In the genomic region with DNA sequence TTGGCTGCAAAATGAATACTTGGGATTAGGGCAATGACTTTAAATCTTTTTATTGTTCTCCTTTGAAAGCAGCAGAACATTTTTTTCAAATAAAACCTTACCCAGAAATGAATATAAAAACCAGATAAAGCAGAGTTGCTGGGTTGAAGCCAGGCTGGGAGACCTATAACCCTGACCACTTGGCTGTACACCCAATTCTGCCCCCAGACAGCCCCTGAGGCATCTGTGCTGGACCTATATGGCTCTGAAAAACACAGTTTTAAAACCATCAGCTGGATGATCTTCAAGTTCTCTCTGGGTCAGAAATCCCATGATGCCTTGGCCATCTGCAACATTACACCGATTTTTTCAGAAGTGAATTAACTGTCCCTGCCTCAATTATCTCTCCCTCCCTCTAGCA, we compare ENCODE assay signal across 35 cellular contexts. TPM values are rescaled to one million over a fixed set of nuclear protein-coding genes. Genes with fewer than 3 reads are reported as not detected.
"Had no signal": no experiment of that assay in that cellular context is flagged by ENCODE, and none has a peak within 500 bp of the region (broad histone marks: within the 10 kb centered on the region; RNA-seq: fewer than 3 reads in every experiment).

No MANE protein-coding gene starts in this region.

- H3K36me3 ChIP-seq: adrenal gland, breast epithelium, Peyer's patch had no signal

- H3K27me3 ChIP-seq: body of pancreas, Peyer's patch had no signal

- H3K4me1 Mint-ChIP-seq: activated B cell treated with CpG ODN at 0.5 μM for 24 hours; activated CD8-positive, alpha-beta memory T cell treated with anti-CD3 and anti-CD28 coated beads, Interleukin-2, amount 10 ng/mL, durations not matched to agents 7 days and 5 days; activated naive CD4-positive, alpha-beta T cell treated with anti-CD3 and anti-CD28 coated beads, Interleukin-2, amount 50 U/mL, for 24 hours; activated naive CD8-positive, alpha-beta T cell treated with anti-CD3 and anti-CD28 coated beads, Interleukin-2, amount 10 ng/mL, durations not matched to agents 7 days and 5 days had no signal

- ATAC-seq: activated CD8-positive, alpha-beta memory T cell treated with anti-CD3 and anti-CD28 coated beads, Interleukin-2, amount 10 ng/mL, durations not matched to agents 7 days and 5 days; body of pancreas; PC-3 had no signal

- H3K27ac Mint-ChIP-seq: activated B cell treated with CpG ODN at 0.5 μM for 24 hours; activated CD4-positive, alpha-beta memory T cell treated with anti-CD3 and anti-CD28 coated beads for 36 hours; activated CD8-positive, alpha-beta memory T cell treated with anti-CD3 and anti-CD28 coated beads, Interleukin-2, amount 10 ng/mL, durations not matched to agents 7 days and 5 days; activated naive CD8-positive, alpha-beta T cell treated with anti-CD3 and anti-CD28 coated beads, Interleukin-2, amount 10 ng/mL, durations not matched to agents 7 days and 5 days had no signal

- H3K4me3 ChIP-seq: adrenal gland, body of pancreas, breast epithelium, Peyer's patch had no signal

- H3K9me3 ChIP-seq: adrenal gland, body of pancreas, breast epithelium, Peyer's patch had no signal

- H3K4me3 Mint-ChIP-seq: activated B cell treated with CpG ODN at 0.5 μM for 24 hours; activated CD4-positive, alpha-beta memory T cell treated with anti-CD3 and anti-CD28 coated beads for 36 hours; activated CD8-positive, alpha-beta memory T cell treated with anti-CD3 and anti-CD28 coated beads, Interleukin-2, amount 10 ng/mL, durations not matched to agents 7 days and 5 days; activated naive CD4-positive, alpha-beta T cell treated with anti-CD3 and anti-CD28 coated beads, Interleukin-2, amount 50 U/mL, for 24 hours; activated naive CD8-positive, alpha-beta T cell treated with anti-CD3 and anti-CD28 coated beads, Interleukin-2, amount 10 ng/mL, durations not matched to agents 7 days and 5 days had no signal

- DNase-seq: activated B cell treated with CpG ODN at 0.5 μM for 24 hours; activated CD4-positive, alpha-beta memory T cell treated with anti-CD3 and anti-CD28 coated beads for 36 hours; activated CD4-positive, alpha-beta T cell treated with anti-CD3 and anti-CD28 coated beads for 4 hours; activated CD4-positive, alpha-beta T cell treated with anti-CD3 and anti-CD28 coated beads, Interleukin-2, amount 50 U/mL, for 1 hour; activated CD4-positive, CD25-positive, alpha-beta regulatory T cell treated with anti-CD3 and anti-CD28 coated beads, Interleukin-2, amount 50 U/mL, for 72 hours; activated CD8-positive, alpha-beta memory T cell treated with anti-CD3 and anti-CD28 coated beads, Interleukin-2, amount 10 ng/mL, durations not matched to agents 7 days and 5 days; activated CD8-positive, alpha-beta memory T cell treated with anti-CD3 and anti-CD28 coated beads, Interleukin-2, amount 50 U/mL, for 48 hours; activated effector memory CD4-positive, alpha-beta T cell treated with Interleukin-2 at 50 U/mL for 16 hours; activated naive CD8-positive, alpha-beta T cell treated with anti-CD3 and anti-CD28 coated beads, Interleukin-2, amount 10 ng/mL, durations not matched to agents 7 days and 5 days; activated T-cell treated with anti-CD3 and anti-CD28 coated beads, Interleukin-2, amount 50 U/mL, for 48 hours; adrenal gland; body of pancreas; MM.1S; MV-4-11; NCI-H1092; NCI-H1694 treated with DMSO at 0.1 percent for 48 hours; NCI-H2029; NCI-H510A; NCI-H526; NCI-H748 treated with DMSO at 0.1 percent for 48 hours; NK-92 treated with Interleukin-12 subunit alpha and Interleukin-12 subunit beta, amount 100 ng/mL, for 24 hours; Peyer's patch; RPMI8226; SW 1271; T-helper 1 cell; T-helper 2 cell; T-helper 9 cell had no signal

- H3K27me3 Mint-ChIP-seq: activated CD8-positive, alpha-beta memory T cell treated with anti-CD3 and anti-CD28 coated beads, Interleukin-2, amount 10 ng/mL, durations not matched to agents 7 days and 5 days had no signal

- H3K9me3 Mint-ChIP-seq: activated B cell treated with CpG ODN at 0.5 μM for 24 hours; activated CD4-positive, alpha-beta memory T cell treated with anti-CD3 and anti-CD28 coated beads for 36 hours; activated naive CD4-positive, alpha-beta T cell treated with anti-CD3 and anti-CD28 coated beads, Interleukin-2, amount 50 U/mL, for 24 hours; activated naive CD8-positive, alpha-beta T cell treated with anti-CD3 and anti-CD28 coated beads, Interleukin-2, amount 10 ng/mL, durations not matched to agents 7 days and 5 days had no signal

- H3K27ac ChIP-seq: adrenal gland, body of pancreas, KMS-11, Peyer's patch, VCaP had no signal

- H3K4me1 ChIP-seq: adrenal gland, body of pancreas, breast epithelium, Peyer's patch had no signal

- H3K36me3 Mint-ChIP-seq: activated CD4-positive, alpha-beta memory T cell treated with anti-CD3 and anti-CD28 coated beads for 36 hours; activated CD8-positive, alpha-beta memory T cell treated with anti-CD3 and anti-CD28 coated beads, Interleukin-2, amount 10 ng/mL, durations not matched to agents 7 days and 5 days; activated naive CD4-positive, alpha-beta T cell treated with anti-CD3 and anti-CD28 coated beads, Interleukin-2, amount 50 U/mL, for 24 hours; activated naive CD8-positive, alpha-beta T cell treated with anti-CD3 and anti-CD28 coated beads, Interleukin-2, amount 10 ng/mL, durations not matched to agents 7 days and 5 days had no signal

RNA-seq across cellular contexts. Expression of a gene that starts 23.7 kb away (rescaled TPM):
- total RNA-seq: activated B cell treated with CpG ODN at 0.5 μM for 24 hours; activated CD4-positive, alpha-beta memory T cell treated with anti-CD3 and anti-CD28 coated beads for 36 hours; activated CD8-positive, alpha-beta memory T cell treated with anti-CD3 and anti-CD28 coated beads, Interleukin-2, amount 10 ng/mL, durations not matched to agents 7 days and 5 days; activated naive CD8-positive, alpha-beta T cell treated with anti-CD3 and anti-CD28 coated beads, Interleukin-2, amount 10 ng/mL, durations not matched to agents 7 days and 5 days; astrocyte; body of pancreas; breast epithelium; cardiac septum; LHCN-M2; PC-3; Peyer's patch had no signal
- polyA plus RNA-seq: adrenal gland had no signal
